1 cellular context compared by ENCODE assay signal in genomic region chr7:103348452-103348851, GRCh38.
TF ChIP-seq lines count a peak whose summit lies in the region.

No MANE protein-coding gene starts in this region.

TF ChIP-seq in H1, 55 proteins besides CTCF, POLR2A, EP300 and RAD21:
- TF ChIP-seq NANOG (IDR thresholded peaks at IDR 0.05; ENCODE audit: insufficient read depth, low read depth, low read length, poor library complexity, severe bottlenecking) (no peak), GTF2F1 (IDR thresholded peaks at IDR 0.05; ENCODE audit: borderline replicate concordance, low read depth, low read length) (no peak), NRF1 (IDR thresholded peaks at IDR 0.05; ENCODE audit: low read depth, low read length) (no peak), ATF3 (IDR thresholded peaks at IDR 0.05; ENCODE audit: insufficient read depth, low read depth, low read length) (no peak), EZH2 (IDR thresholded peaks at IDR 0.05; ENCODE audit: low read depth, low read length, severe bottlenecking) (no peak), POU5F1 (IDR thresholded peaks at IDR 0.05; ENCODE audit: low read depth, low read length) (no peak), JUND (IDR thresholded peaks at IDR 0.05; ENCODE audit: low read length) (no peak)
